1 cellular context compared by ENCODE assay signal in the genomic region with DNA sequence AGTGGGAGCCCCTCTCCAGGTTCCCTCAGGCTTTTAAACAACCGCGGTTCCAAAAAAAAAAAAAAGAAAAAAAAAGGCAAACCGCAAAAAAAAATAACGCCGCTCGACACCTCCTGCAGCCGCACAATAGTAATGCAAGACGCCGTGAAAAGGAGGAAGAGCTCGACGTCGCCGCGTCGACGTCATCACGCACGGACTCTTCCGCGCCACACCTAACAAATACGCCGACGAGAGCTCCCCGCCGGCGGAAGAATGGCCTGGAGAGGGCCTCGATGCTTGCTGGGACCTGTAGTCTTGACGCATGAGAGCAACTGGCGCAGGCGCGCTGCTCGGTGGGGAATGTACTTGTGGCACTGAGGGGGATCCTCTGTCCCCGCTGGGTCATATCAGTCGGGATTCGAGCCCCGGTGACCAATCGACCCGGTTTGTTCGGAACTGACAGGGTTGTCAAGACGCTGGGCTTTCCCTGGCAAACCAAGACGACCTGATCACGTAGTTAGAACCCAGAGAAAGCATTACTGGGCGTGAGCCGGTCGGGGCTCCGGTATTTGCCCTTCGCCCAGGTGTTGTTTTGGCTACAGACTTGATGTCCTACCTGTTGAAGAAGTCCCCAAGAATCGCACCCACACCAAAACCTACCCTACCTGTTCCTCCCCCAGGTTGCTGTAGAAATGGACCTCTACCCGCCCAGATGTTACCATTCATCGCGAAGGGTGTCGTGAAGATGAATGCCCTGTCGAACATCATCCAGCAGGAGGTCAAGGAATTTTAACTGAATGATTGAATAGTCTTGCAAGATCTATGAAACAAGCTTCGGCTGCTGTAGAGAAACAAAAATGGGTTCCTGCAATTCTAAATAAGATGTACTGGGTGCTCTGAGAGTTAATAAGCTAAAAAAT.
TF ChIP-seq lines count a peak whose summit lies in the region.

Gene CBR4 (minus strand): TSS at position 131 of the 899 bp plus-strand sequence. CDS start 166 bp downstream, outside the sequence.

TF ChIP-seq in K562, 482 proteins besides CTCF, POLR2A, EP300 and RAD21 (continued from another document and continues in another):
- TF ChIP-seq ZNF609 (CRISPR knock-in tag; IDR thresholded peaks at IDR 0.05; ENCODE audit: borderline replicate concordance) (no peak), RBM34 (IDR thresholded peaks at IDR 0.05; ENCODE audit: borderline replicate concordance, insufficient read depth, low read length) (no peak), NCOA6 (IDR thresholded peaks at IDR 0.05) (peak; percentile 76; the same call in 1 of the 2 replicates), MTA3 (IDR thresholded peaks at IDR 0.05; ENCODE audit: borderline replicate concordance) (0 out of 2 replicates have a peak, but pooled peaks have one; percentile 43), HNRNPH1 (optimal IDR thresholded peaks at IDR 0.05; ENCODE audit: low read depth, low read length) (no peak), FOSL1 (tag; conservative IDR thresholded peaks at IDR 0.05) (peak; percentile 8; the same call in 1 of the 2 replicates), RNF2 (IDR thresholded peaks at IDR 0.05) (no peak), GTF2F1 (IDR thresholded peaks at IDR 0.05; ENCODE audit: low read depth, low read length) (peak; percentile 53; the same call in 1 of the 2 replicates), ELF1 (tag; IDR thresholded peaks at IDR 0.05) (peak; percentile 89), SPI1 (IDR thresholded peaks at IDR 0.05; ENCODE audit: borderline replicate concordance, low read depth, low read length) (peak; percentile 88), ZNF263 (CRISPR knock-in tag; IDR thresholded peaks at IDR 0.05; ENCODE audit: borderline replicate concordance) (no peak), CBX3 (IDR thresholded peaks at IDR 0.05; ENCODE audit: borderline replicate concordance in 1 of 2, low read length in 2 of 2) (no peak; a peak in 1 of 3 replicates), MEF2A (IDR thresholded peaks at IDR 0.05; ENCODE audit: control insufficient read depth, low read depth, low read length) (no peak), SRF (CRISPR knock-in tag; IDR thresholded peaks at IDR 0.05) (peak in 1 of 2 experiments; percentile 27; a peak in 1 of 4 replicates), ILK (tag; IDR thresholded peaks at IDR 0.05; ENCODE audit: borderline replicate concordance, low read depth) (no peak), POLR2G (IDR thresholded peaks at IDR 0.05; ENCODE audit: low read depth, low read length) (peak; percentile 85), RERE (CRISPR knock-in tag; IDR thresholded peaks at IDR 0.05; ENCODE audit: borderline replicate concordance) (no peak), TRIM25 (IDR thresholded peaks at IDR 0.05; ENCODE audit: borderline replicate concordance) (no peak), SIX5 (IDR thresholded peaks at IDR 0.05; ENCODE audit: borderline replicate concordance in 1 of 2, insufficient read depth in 1 of 2, low read depth in 1 of 2, low read length in 2 of 2) (peak; percentile 63 to 73), SNIP1 (IDR thresholded peaks at IDR 0.05; ENCODE audit: low read depth) (no peak), MLX (CRISPR knock-in tag; conservative IDR thresholded peaks at IDR 0.05) (no peak), ARHGAP35 (IDR thresholded peaks at IDR 0.05; ENCODE audit: partially characterized antibody) (no peak), CTCFL (IDR thresholded peaks at IDR 0.05; ENCODE audit: borderline replicate concordance, insufficient read depth, low read depth, low read length, poor library complexity, severe bottlenecking) (no peak), HNRNPLL (IDR thresholded peaks at IDR 0.05; ENCODE audit: low read depth, low read length, poor library complexity, severe bottlenecking) (peak; percentile 49), HEY1 (CRISPR knock-in tag; IDR thresholded peaks at IDR 0.05; ENCODE audit: borderline replicate concordance) (no peak), TEAD4 (IDR thresholded peaks at IDR 0.05; ENCODE audit: low read length) (peak; percentile 6; the same call in 1 of the 2 replicates), TEAD4 (CRISPR knock-in tag; IDR thresholded peaks at IDR 0.05; ENCODE audit: borderline replicate concordance) (no peak), ZZZ3 (IDR thresholded peaks at IDR 0.05) (no peak), EP400 (IDR thresholded peaks at IDR 0.05) (no peak; the same call in none of the 2 replicates), ZFX (CRISPR knock-in tag; IDR thresholded peaks at IDR 0.05) (peak; percentile 57; the same call in 1 of the 2 replicates), FOXA1 (IDR thresholded peaks at IDR 0.05; ENCODE audit: borderline replicate concordance) (no peak), ZNF253 (CRISPR knock-in tag; conservative IDR thresholded peaks at IDR 0.05) (no peak), HINFP (tag; conservative IDR thresholded peaks at IDR 0.05; ENCODE audit: low read depth) (no peak), TOE1 (IDR thresholded peaks at IDR 0.05; ENCODE audit: borderline replicate concordance) (0 out of 2 replicates have a peak, but pooled peaks have one; percentile 21), TOE1 (CRISPR knock-in tag; IDR thresholded peaks at IDR 0.05; ENCODE audit: borderline replicate concordance, low read depth) (no peak), YY1 (IDR thresholded peaks at IDR 0.05; ENCODE audit: borderline replicate concordance in 1 of 3, control insufficient read depth in 1 of 3, extremely low read depth in 1 of 3, insufficient read depth in 3 of 3, insufficient read length in 1 of 3, insufficient replicate concordance in 2 of 3, low read depth in 1 of 3, low read length in 2 of 3) (peak in 2 of 3 experiments; percentile 81 to 87), KLF13 (tag; IDR thresholded peaks at IDR 0.05; ENCODE audit: borderline replicate concordance, low read depth) (no peak), ZNF282 (CRISPR knock-in tag; IDR thresholded peaks at IDR 0.05) (no peak), HLTF (IDR thresholded peaks at IDR 0.05) (no peak), POLR2AphosphoS2 (IDR thresholded peaks at IDR 0.05; ENCODE audit: low read length) (no peak)
- TF ChIP-seq, protein P1, sequence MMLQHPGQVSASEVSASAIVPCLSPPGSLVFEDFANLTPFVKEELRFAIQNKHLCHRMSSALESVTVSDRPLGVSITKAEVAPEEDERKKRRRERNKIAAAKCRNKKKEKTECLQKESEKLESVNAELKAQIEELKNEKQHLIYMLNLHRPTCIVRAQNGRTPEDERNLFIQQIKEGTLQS (IDR thresholded peaks at IDR 0.05): no peak
- TF ChIP-seq, protein P1 (CRISPR knock-in tag; conservative IDR thresholded peaks at IDR 0.05): no peak
